Comparison of ENCODE assay signal across 8 cellular contexts in genomic region chrX:51332188-51332942, GRCh38. TPM values are rescaled to one million over a fixed set of nuclear protein-coding genes. Genes with fewer than 3 reads are reported as not detected.
A peak's percentile ranks its signal among the peaks of the same experiment; 100 is the strongest.
DNase-seq lines count a peak whose midpoint lies in the region; ATAC-seq, FAIRE-seq and TF ChIP-seq lines count a peak whose summit lies in the region.

Gene NUDT10, plus strand, starts transcription at chrX:51332822. Its CDS starts 144 bp downstream, at chrX:51332966.

- in situ Hi-C loops in G401 (cut with HindIII; ENCODE audit: low sequenced_read_pairs) = no loop called here

- no peak for TF ChIP-seq CTCF in astrocyte (IDR thresholded peaks at IDR 0.05; ENCODE audit: insufficient read depth, low read depth, low read length)

- H3K27ac ChIP-seq in astrocyte (ENCODE audit: low read depth, low read length) = no peak within 1 kb of the TSS

- H3K9ac ChIP-seq in NT2/D1 (ENCODE audit: insufficient read length, low read depth) (peak within 1 kb of the TSS; percentile 54), astrocyte (ENCODE audit: low read length) (peak within 1 kb of the TSS; percentile 61)

- peak within 1 kb of the TSS; percentile 71 for H2AFZ ChIP-seq in astrocyte (ENCODE audit: low read depth, low read length)

- peak within 1 kb of the TSS; percentile 26 for H3K27ac Mint-ChIP-seq in astrocyte (ENCODE audit: unreplicated experiment)

- H3K27me3 Mint-ChIP-seq in astrocyte (ENCODE audit: low read depth, unreplicated experiment) = peaks cover 11% of the 10 kb centered on the region

- DNase-seq in G401 (ENCODE audit: low spot score) (peak; percentile 70), NT2/D1 (ENCODE audit: low read depth, low spot score) (peak; percentile 83), astrocyte (ENCODE audit: low read depth) (peak; percentile 27), skeletal muscle cell (ENCODE audit: low read depth) (no peak), RPMI8226 (no peak), NCI-H1048 (lab: John Stamatoyannopoulos, UW) (no peak)

- no peaks in the 10 kb centered on the region for H3K27me3 ChIP-seq in NT2/D1 (ENCODE audit: insufficient read depth, insufficient read length)
- H3K27me3 ChIP-seq in astrocyte (ENCODE audit: insufficient read depth, low read length) = no peaks in the 10 kb centered on the region

- H3K4me3 Mint-ChIP-seq in astrocyte (ENCODE audit: unreplicated experiment) = peak within 1 kb of the TSS; percentile 86

- H3K9me3 Mint-ChIP-seq in astrocyte (ENCODE audit: unreplicated experiment) = no peaks in the 10 kb centered on the region

- H3K9me3 ChIP-seq in NT2/D1 (ENCODE audit: insufficient read depth, low read length) = no peaks in the 10 kb centered on the region
- no peaks in the 10 kb centered on the region for H3K9me3 ChIP-seq in astrocyte (ENCODE audit: insufficient read depth, low read depth, low read length)

- no peaks in the 10 kb centered on the region for H3K79me2 ChIP-seq in astrocyte (ENCODE audit: insufficient read depth, low read length)

- H3K4me3 ChIP-seq in NT2/D1 (ENCODE audit: insufficient read length, low read depth) (peak within 1 kb of the TSS; percentile 33), astrocyte (ENCODE audit: insufficient read depth, low read depth, low read length) (peak within 1 kb of the TSS; percentile 50), iPS-11a (ENCODE audit: low read depth, low read length) (peak within 1 kb of the TSS; percentile 41), skeletal muscle cell (ENCODE audit: low read depth, low read length) (peak within 1 kb of the TSS; percentile 51)

- no peaks in the 10 kb centered on the region for H4K20me1 ChIP-seq in astrocyte (ENCODE audit: insufficient read depth, low read length)

- H3K4me1 Mint-ChIP-seq in astrocyte (ENCODE audit: low read depth, unreplicated experiment) = peaks cover 10% of the 10 kb centered on the region

- peak within 1 kb of the TSS; percentile 78 for H3K4me2 ChIP-seq in astrocyte (ENCODE audit: low read length)

- H3K4me1 ChIP-seq in NT2/D1 (ENCODE audit: insufficient read depth, insufficient read length) (no peaks in the 10 kb centered on the region), astrocyte (ENCODE audit: insufficient read depth, low read length) (no peaks in the 10 kb centered on the region)

- ATAC-seq in GM21423 (IDR thresholded peaks at IDR 0.05; ENCODE audit: unreplicated experiment) = no peak

- H3K36me3 ChIP-seq in NT2/D1 (ENCODE audit: insufficient read depth, insufficient read length, low read length) (no peaks in the 10 kb centered on the region), astrocyte (ENCODE audit: insufficient read depth, low read length) (no peaks in the 10 kb centered on the region)

- FAIRE-seq in astrocyte (lab: Jason Lieb, UNC) = no peak

- H3K36me3 Mint-ChIP-seq in astrocyte (ENCODE audit: low read depth, unreplicated experiment) = no peaks in the 10 kb centered on the region

RNA-seq across cellular contexts. Expression of gene NUDT10, which starts in this region (rescaled TPM):
- total RNA-seq in G401 (2014; rRNA removed; shearing (Covaris generic)) = 0.12 TPM in 1 of 2 replicates, not detected in the other
- 5.6 and 6.6 TPM in 2 replicates for total RNA-seq in astrocyte

Comparison
In these comparisons a context has a peak if more than half of its experiments do, and no peak if none do; other contexts are left out.
1. Peak in DNase-seq in G401; RNA of the gene not detected or under 1 TPM.
2. DNase-seq: peak in NT2/D1 (single experiment) and astrocyte (single experiment); none in skeletal muscle cell (single experiment), RPMI8226 (single experiment) and NCI-H1048 (single experiment).
3. Peak in every context shown above with its lines, with median percentiles within 50 percentile points of each other: H3K4me3 ChIP-seq.